1 cellular context compared by ENCODE assay signal in the genomic region with DNA sequence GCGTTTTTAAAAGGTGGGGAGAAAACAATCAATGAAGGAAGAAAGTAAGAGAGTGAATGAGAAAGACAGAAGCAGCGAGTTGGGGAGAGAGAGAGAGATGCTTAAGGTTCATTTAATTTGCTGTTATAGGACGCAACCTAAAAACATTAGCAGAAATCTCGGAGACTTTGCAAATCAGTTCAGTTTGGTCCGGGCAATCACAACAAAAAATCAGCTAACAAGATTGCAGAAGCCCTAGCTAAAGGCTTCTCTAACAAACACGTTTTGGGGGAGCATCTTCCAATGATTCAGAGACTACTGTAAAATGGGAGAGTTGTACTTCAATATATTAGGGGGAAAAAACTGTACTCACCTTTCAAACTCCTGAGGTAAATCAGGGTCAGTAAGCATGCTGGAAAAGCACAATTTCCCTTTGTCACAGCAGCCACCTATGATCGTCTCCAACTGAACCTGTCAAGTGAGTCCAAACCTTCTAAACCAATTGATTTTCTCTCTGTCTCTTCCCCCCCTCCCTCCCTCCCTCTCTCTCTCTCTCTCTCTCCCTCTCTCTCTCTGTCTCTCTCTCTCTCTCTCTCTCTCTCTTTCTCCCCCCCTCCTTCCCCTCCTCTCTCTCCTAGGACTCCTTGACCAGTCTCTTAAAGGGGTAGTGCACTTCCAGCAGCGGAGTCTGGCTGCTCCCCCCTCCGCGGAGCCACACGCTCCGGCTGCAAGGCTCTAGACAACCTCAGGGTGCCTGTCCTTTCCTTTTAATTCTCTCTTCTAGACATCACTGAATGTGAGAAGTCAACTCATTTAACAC.
TF ChIP-seq lines count a peak whose summit lies in the region.

TSS of gene SOX5 (minus strand) at position 459 of the 799 bp plus-strand sequence. CDS start at position 390, 69 bp downstream.

TF ChIP-seq in HepG2, 621 proteins besides CTCF, POLR2A, EP300 and RAD21 (continued from another document):
- peak in 1 of 2 experiments; percentile 52; a peak in 1 of 4 replicates for TF ChIP-seq REST (IDR thresholded peaks at IDR 0.05; ENCODE audit: borderline replicate concordance in 1 of 2, low read depth in 1 of 2, low read length in 2 of 2)
- TF ChIP-seq ZNF12 (CRISPR knock-in tag; IDR thresholded peaks at IDR 0.05), result 0 out of 2 replicates have a peak, but pooled peaks have one; percentile 46
- TF ChIP-seq ARID5B (CRISPR knock-in tag; IDR thresholded peaks at IDR 0.05), result peak; percentile 11; the same call in 1 of the 2 replicates
- TF ChIP-seq ZNF180 (CRISPR knock-in tag; IDR thresholded peaks at IDR 0.05; ENCODE audit: borderline replicate concordance, low read depth), result no peak
- 0 out of 2 replicates have a peak, but pooled peaks have one; percentile 25 for TF ChIP-seq FOXP4 (CRISPR knock-in tag; IDR thresholded peaks at IDR 0.05)
- peak; percentile 42 for TF ChIP-seq PTBP1 (IDR thresholded peaks at IDR 0.05; ENCODE audit: low read depth, low read length, poor library complexity, severe bottlenecking)
- TF ChIP-seq ZNF790 (CRISPR knock-in tag; IDR thresholded peaks at IDR 0.05; ENCODE audit: borderline replicate concordance), result no peak
- TF ChIP-seq ZNF792 (CRISPR knock-in tag; IDR thresholded peaks at IDR 0.05), result 0 out of 2 replicates have a peak, but pooled peaks have one; percentile 16
- peak; percentile 96 for TF ChIP-seq PCBP1 (IDR thresholded peaks at IDR 0.05; ENCODE audit: borderline replicate concordance, low read depth, low read length)
- TF ChIP-seq ZNF7 (CRISPR knock-in tag; IDR thresholded peaks at IDR 0.05), result no peak
- TF ChIP-seq MIER3 (CRISPR knock-in tag; IDR thresholded peaks at IDR 0.05; ENCODE audit: borderline replicate concordance), result peak; percentile 29; the same call in 1 of the 2 replicates
- TF ChIP-seq SOX6 (IDR thresholded peaks at IDR 0.05), result no peak
- peak; percentile 39; the same call in 1 of the 2 replicates for TF ChIP-seq SOX6 (CRISPR knock-in tag; IDR thresholded peaks at IDR 0.05)
- no peak for TF ChIP-seq TEF (CRISPR knock-in tag; IDR thresholded peaks at IDR 0.05)
- TF ChIP-seq HNRNPK (IDR thresholded peaks at IDR 0.05; ENCODE audit: low read depth, low read length, poor library complexity, severe bottlenecking), result peak; percentile 96
- TF ChIP-seq SMAD1 (CRISPR knock-in tag; IDR thresholded peaks at IDR 0.05; ENCODE audit: borderline replicate concordance, low read depth), result no peak
- TF ChIP-seq ZBTB7B (CRISPR knock-in tag; IDR thresholded peaks at IDR 0.05), result peak; percentile 4; the same call in 1 of the 2 replicates
- peak; percentile 37; the same call in 1 of the 2 replicates for TF ChIP-seq POLR2AphosphoS5 (IDR thresholded peaks at IDR 0.05; ENCODE audit: low read depth, low read length)
- TF ChIP-seq ATF5 (CRISPR knock-in tag; IDR thresholded peaks at IDR 0.05; ENCODE audit: low read depth), result no peak
